Comparison of ENCODE assay signal across 8 cellular contexts in genomic region chr11:77547863-77548551, GRCh38. TPM values are rescaled to one million over a fixed set of nuclear protein-coding genes. Genes with fewer than 3 reads are reported as not detected.
DNase-seq lines count a peak whose midpoint lies in the region; ATAC-seq, FAIRE-seq and TF ChIP-seq lines count a peak whose summit lies in the region.

No MANE protein-coding gene starts in this region.

- H3K9ac ChIP-seq in Loucy (ENCODE audit: low read depth, low read length, poor library complexity, severe bottlenecking): no peak overlapping the region

- peak overlapping the region; percentile 29 for H3K4me2 ChIP-seq in Loucy (ENCODE audit: low read depth, low read length, poor library complexity, severe bottlenecking)

- no peaks in the 10 kb centered on the region for H3F3A ChIP-seq in Loucy (ENCODE audit: low read depth)

- H3K4me3 ChIP-seq in Loucy (ENCODE audit: low read length, poor library complexity, severe bottlenecking): no peak overlapping the region
- H3K4me3 ChIP-seq in Panc1 (ENCODE audit: low read depth in 2 of 2, low read length in 2 of 2): no peak overlapping the region; a peak in 1 of 4 replicates
- no peak overlapping the region for H3K4me3 ChIP-seq in cardiac fibroblast (replicated peaks in 1 of 2; ENCODE audit: low read depth in 2 of 2, low read length in 2 of 2)

- in situ Hi-C loops in Panc1 (cut with HindIII; ENCODE audit: low pct_unique_long_range_greater_than_20kb, low sequenced_read_pairs): no loop called here

- H3K27me3 ChIP-seq in Loucy (ENCODE audit: insufficient read depth, low read length, poor library complexity, severe bottlenecking): no peaks in the 10 kb centered on the region
- H3K27me3 ChIP-seq in Panc1 (ENCODE audit: control insufficient read depth, insufficient read depth, low read length): no peaks in the 10 kb centered on the region

- no peaks in the 10 kb centered on the region for H3K9me3 ChIP-seq in Loucy (ENCODE audit: insufficient read depth, low read depth, low read length)
- peaks cover 6% of the 10 kb centered on the region; the same call in 1 of the 2 replicates for H3K9me3 ChIP-seq in Panc1 (ENCODE audit: control insufficient read depth, insufficient read depth, low read depth, low read length)

- H3K36me3 ChIP-seq in Loucy (ENCODE audit: insufficient read depth, low read length) (no peaks in the 10 kb centered on the region), Panc1 (ENCODE audit: control insufficient read depth, insufficient read depth, low read length) (no peaks in the 10 kb centered on the region)

- H3K4me3 Mint-ChIP-seq in activated T-cell treated with anti-CD3 and anti-CD28 coated beads, Interleukin-2, amount 50 U/mL, for 24 hours: no peak overlapping the region

- peaks cover 3% of the 10 kb centered on the region for H3K4me1 ChIP-seq in Loucy (ENCODE audit: insufficient read depth, low read length, poor library complexity, severe bottlenecking)
- H3K4me1 ChIP-seq in Panc1 (ENCODE audit: control insufficient read depth, insufficient read depth, low read length): peaks cover 4% of the 10 kb centered on the region; the same call in 1 of the 2 replicates

- no peaks in the 10 kb centered on the region for H3K79me2 ChIP-seq in Loucy (ENCODE audit: insufficient read depth, low read length)

- FAIRE-seq in islet of Langerhans (lab: Jason Lieb, UNC): peak; percentile 96

- CTCF ChIA-PET in Panc1 (lab: Charles Lee): interaction anchor here (0.5 to 2.3 kb wide), 9 partner anchors 8 to 524 kb away, joined by 3 to 15 read pairs (median 4); no protein-coding TSS in a partner anchor

- H4K20me1 ChIP-seq in Loucy (ENCODE audit: insufficient read depth, low read length, poor library complexity, severe bottlenecking): no peaks in the 10 kb centered on the region

- BruUV-seq in Panc1 (replicated peaks; lab: Mats Ljungman, UMichigan): no TSS peak

- ATAC-seq in Panc1 (peak; percentile 88), HG02973 (IDR thresholded peaks at IDR 0.05; ENCODE audit: unreplicated experiment) (no peak)
- ATAC-seq in stimulated activated naive CD8-positive, alpha-beta T cell treated with anti-CD3 and anti-CD28 coated beads, Interleukin-15, Interleukin-2, amounts not matched to agents 100 U/mL and 50 U/mL, for 24 hours: no peak

- no peak overlapping the region for H3K27ac ChIP-seq in Panc1 (ENCODE audit: low read length)

- H3K9me3 Mint-ChIP-seq in activated T-cell treated with anti-CD3 and anti-CD28 coated beads, Interleukin-2, amount 50 U/mL, for 24 hours: no peaks in the 10 kb centered on the region

- TF ChIP-seq CTCF in Loucy (conservative IDR thresholded peaks at IDR 0.05; ENCODE audit: low read length) (peak; percentile 78), Panc1 (IDR thresholded peaks at IDR 0.05) (peak; percentile 78), cardiac fibroblast (IDR thresholded peaks at IDR 0.05; ENCODE audit: low read depth, low read length) (peak; percentile 52)

- peaks cover 4% of the 10 kb centered on the region for H3K4me1 Mint-ChIP-seq in activated T-cell treated with anti-CD3 and anti-CD28 coated beads, Interleukin-2, amount 50 U/mL, for 24 hours (ENCODE audit: low read depth)

- DNase-seq in activated T-cell treated with anti-CD3 and anti-CD28 coated beads for 4 hours (peak; percentile 4), Panc1 (ENCODE audit: low read depth, low spot score) (peak; percentile 66), cardiac fibroblast (ENCODE audit: low read depth in 2 of 2) (peak; percentile 81)
- no peak for DNase-seq in activated T-cell treated with anti-CD3 and anti-CD28 coated beads, Interleukin-2, amount 50 U/mL, for 24 hours
- peak; percentile 19 for DNase-seq in stimulated activated naive CD8-positive, alpha-beta T cell treated with anti-CD3 and anti-CD28 coated beads, Interleukin-15, Interleukin-2, amounts not matched to agents 100 U/mL and 50 U/mL, for 24 hours

- H3K27me3 Mint-ChIP-seq in activated T-cell treated with anti-CD3 and anti-CD28 coated beads, Interleukin-2, amount 50 U/mL, for 24 hours: no peaks in the 10 kb centered on the region

- H3K27ac Mint-ChIP-seq in activated T-cell treated with anti-CD3 and anti-CD28 coated beads, Interleukin-2, amount 50 U/mL, for 24 hours: no peak overlapping the region

- intact Hi-C loops in Panc1 (cut with micrococcal nuclease; ENCODE audit: unreplicated experiment): loop anchor here (2.0 to 5.0 kb wide), 2 partner anchors 355 to 421 kb away; partner anchors contain the start of gene MYO7A

- H3K9me2 ChIP-seq in Loucy (replicated peaks; ENCODE audit: low read depth, low read length): no peaks in the 10 kb centered on the region

- POLR2A ChIA-PET in Panc1 (lab: Charles Lee): no interaction called here

- H3K36me3 Mint-ChIP-seq in activated T-cell treated with anti-CD3 and anti-CD28 coated beads, Interleukin-2, amount 50 U/mL, for 24 hours (ENCODE audit: low read depth): no peaks in the 10 kb centered on the region

- H2AFZ ChIP-seq in Loucy (ENCODE audit: low read length): peak overlapping the region; percentile 51

RNA-seq across cellular contexts. Expression of gene AQP11, which starts 41.7 kb away (rescaled TPM):
- total RNA-seq in Panc1 (2021; ENCODE audit: unreplicated experiment): 2.3 TPM
- 1.8 TPM for polyA plus RNA-seq in Panc1 (2012; ENCODE audit: insufficient read length)
